In the genomic region with DNA sequence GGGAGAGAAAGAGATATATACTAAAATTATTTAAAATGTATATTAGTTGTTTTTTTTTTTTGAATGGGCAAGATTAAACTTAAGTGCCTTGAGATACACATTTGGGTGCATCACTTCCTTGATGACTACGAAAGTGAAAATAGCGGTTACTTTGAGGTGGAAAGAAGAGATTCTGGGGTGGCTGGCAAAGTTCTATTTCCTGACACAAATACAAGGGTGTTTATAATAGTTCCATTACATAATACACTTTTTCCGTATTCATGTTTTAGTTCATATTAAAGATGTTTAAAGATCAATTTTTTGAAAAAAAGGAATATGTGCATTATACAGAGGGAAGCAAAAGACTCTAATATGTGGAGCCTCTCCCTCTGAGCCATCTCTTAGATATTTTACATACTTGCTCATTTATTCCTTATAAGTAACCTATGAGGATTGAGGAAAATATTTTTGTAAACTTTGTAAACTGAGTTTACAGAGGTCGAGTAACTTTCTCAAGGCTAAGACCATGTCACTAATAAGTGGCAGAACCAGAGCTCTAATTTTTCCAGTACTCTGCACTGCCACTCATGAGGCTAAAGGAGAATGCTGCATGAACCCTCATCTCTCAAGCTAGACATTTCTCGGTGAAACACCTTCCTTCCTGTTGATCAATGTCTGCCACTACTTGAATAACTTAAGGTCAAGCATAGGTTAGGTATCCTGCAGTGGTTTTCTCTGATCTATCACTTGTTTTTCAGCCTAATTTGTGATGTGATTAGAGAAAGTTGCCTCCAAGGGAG, we compare ENCODE assay signal across 8 cellular contexts. TPM values are rescaled to one million over a fixed set of nuclear protein-coding genes. Genes with fewer than 3 reads are reported as not detected.
DNase-seq lines count a peak whose midpoint lies in the region; ATAC-seq and TF ChIP-seq lines count a peak whose summit lies in the region.

No MANE protein-coding gene starts in this region.

- peak; percentile 88 for ATAC-seq in GM19452 (IDR thresholded peaks at IDR 0.05; ENCODE audit: unreplicated experiment)
- ATAC-seq in HG03342 (IDR thresholded peaks at IDR 0.05; ENCODE audit: unreplicated experiment): peak; percentile 91
- ATAC-seq in right cardiac atrium: no peak

- H3K27me3 ChIP-seq in right cardiac atrium (ENCODE audit: control insufficient read depth, insufficient read depth): no peaks in the 10 kb centered on the region

- TF ChIP-seq CTCF in GM12865 (IDR thresholded peaks at IDR 0.05; ENCODE audit: insufficient read depth, low read depth, low read length, missing control alignments) (no peak), MCF 10A (IDR thresholded peaks at IDR 0.05; ENCODE audit: unreplicated experiment) (no peak)

- POLR2A ChIA-PET in MCF 10A (lab: Yijun Ruan, JAX): interaction anchor here (1.5 kb wide), 1 partner anchor 29 kb away, joined by 3 read pairs; no protein-coding TSS in a partner anchor

- H3K4me1 ChIP-seq in right cardiac atrium (ENCODE audit: control insufficient read depth, insufficient read depth, low read length): no peaks in the 10 kb centered on the region

- DNase-seq in GM12865 (ENCODE audit: low read depth) (peak; percentile 81), AML-193 (lab: John Stamatoyannopoulos, UW) (no peak), right cardiac atrium (no peak), MCF 10A (ENCODE audit: unreplicated experiment) (no peak), kidney glomerular epithelial cell (lab: John Stamatoyannopoulos, UW) (no peak)

- H3K27ac Mint-ChIP-seq in activated naive CD8-positive, alpha-beta T cell: peak overlapping the region; percentile 90
- no peak overlapping the region for H3K27ac Mint-ChIP-seq in MCF 10A (ENCODE audit: low read depth, unreplicated experiment)

- H3K36me3 Mint-ChIP-seq in activated naive CD8-positive, alpha-beta T cell: peaks cover 12% of the 10 kb centered on the region
- H3K36me3 Mint-ChIP-seq in MCF 10A (ENCODE audit: insufficient read depth, unreplicated experiment): no peaks in the 10 kb centered on the region

- intact Hi-C loops in right cardiac atrium (cut with DNase I) (no loop called here), MCF 10A (cut with micrococcal nuclease) (no loop called here)

- WGBS in right cardiac atrium: 67% methylated on average over 5 of the region's 5 CpGs

- H3K4me1 Mint-ChIP-seq in activated naive CD8-positive, alpha-beta T cell (ENCODE audit: low read depth): peaks cover 87% of the 10 kb centered on the region
- H3K4me1 Mint-ChIP-seq in MCF 10A (ENCODE audit: insufficient read depth, unreplicated experiment): no peaks in the 10 kb centered on the region

- no peaks in the 10 kb centered on the region for H3K9me3 ChIP-seq in right cardiac atrium (ENCODE audit: control insufficient read depth, low read length)

- no peaks in the 10 kb centered on the region for H3K27me3 Mint-ChIP-seq in activated naive CD8-positive, alpha-beta T cell
- H3K27me3 Mint-ChIP-seq in MCF 10A (ENCODE audit: insufficient read depth, unreplicated experiment): no peaks in the 10 kb centered on the region

- BruUV-seq in MCF 10A (replicated peaks; lab: Mats Ljungman, UMichigan): no TSS peak

- H3K4me3 ChIP-seq in GM12865 (ENCODE audit: low read depth, low read length) (peak overlapping the region; percentile 29; the same call in 1 of the 2 replicates), right cardiac atrium (ENCODE audit: low read length) (no peak overlapping the region)

- H3K4me3 Mint-ChIP-seq in activated naive CD8-positive, alpha-beta T cell: peak overlapping the region; percentile 74
- no peak overlapping the region for H3K4me3 Mint-ChIP-seq in MCF 10A (ENCODE audit: unreplicated experiment)

- CTCF ChIA-PET in MCF 10A (lab: Yijun Ruan, JAX): no interaction called here

- H3K9me3 Mint-ChIP-seq in activated naive CD8-positive, alpha-beta T cell (ENCODE audit: low read depth): peaks cover 3% of the 10 kb centered on the region
- H3K9me3 Mint-ChIP-seq in MCF 10A (ENCODE audit: unreplicated experiment): peaks cover 8% of the 10 kb centered on the region

- H3K27ac ChIP-seq in right cardiac atrium (ENCODE audit: low read length): no peak overlapping the region

RNA-seq across cellular contexts. Expression of a gene that starts 58.7 kb away (rescaled TPM):
- total RNA-seq in right cardiac atrium (1 to 10 TPM in 2 of 4 donors, under 1 TPM in 2; 0.42 to 2.0 (median 1.2) TPM), MCF 10A (2022) (3.6 and 7.7 TPM in 2 replicates)
- 0.20 TPM for polyA plus RNA-seq in right cardiac atrium

RNA-seq across cellular contexts. Expression of a gene that starts 60.0 kb away (rescaled TPM):
- total RNA-seq in right cardiac atrium (100 to 1,000 TPM in 1 of 4 donors, 10 to 100 TPM in 3; 83.2 to 100 (median 84.9) TPM), MCF 10A (2022) (17.3 and 22.7 TPM in 2 replicates)
- 69.1 TPM for polyA plus RNA-seq in right cardiac atrium

Comparison
In these comparisons a context has a peak if more than half of its experiments do, and no peak if none do; other contexts are left out.
1. ATAC-seq: peak in GM19452 (single experiment) and HG03342 (single experiment); none in right cardiac atrium (0 of 2).